ENCODE assay signal across 20 cellular contexts in genomic region chr1:29945426-29945825, GRCh38.
"Had no signal": no experiment of that assay in that cellular context is flagged by ENCODE, and none has a peak within 500 bp of the region (broad histone marks: within the 10 kb centered on the region; RNA-seq: fewer than 3 reads in every experiment).

No MANE protein-coding gene starts in this region.

- H3K27ac ChIP-seq: coronary artery, gastrocnemius medialis, heart right ventricle, left ventricle myocardium inferior, lower lobe of right lung, neutrophil, spleen, tibial artery, upper lobe of left lung, uterus had no signal

- H3K4me1 ChIP-seq: gastrocnemius medialis, heart right ventricle, left ventricle myocardium inferior, lower lobe of right lung, spleen, tibial artery, upper lobe of left lung, uterus had no signal

- ATAC-seq: gastrocnemius medialis; heart right ventricle; sciatic nerve; stimulated activated memory B cell treated with anti-CD40 and anti-IgM and Interleukin-4, amounts not matched to agents 10 μg/mL and 1 μg/mL and 100 μg/mL, for 72 hours had no signal

- H3K36me3 ChIP-seq: gastrocnemius medialis, heart right ventricle, left ventricle myocardium inferior, lower lobe of right lung, neutrophil, spleen, tibial artery, upper lobe of left lung, uterus had no signal

- H3K9me3 ChIP-seq: gastrocnemius medialis, heart right ventricle, left ventricle myocardium inferior, lower lobe of right lung, neutrophil, spleen, tibial artery, uterus had no signal

- H3K27me3 ChIP-seq: gastrocnemius medialis, upper lobe of left lung, uterus had no signal

- H3K4me3 ChIP-seq: coronary artery, gastrocnemius medialis, heart right ventricle, left ventricle myocardium inferior, lower lobe of right lung, spleen, tibial artery, upper lobe of left lung, uterus had no signal

- DNase-seq: effector CD8-positive, alpha-beta T cell; gastrocnemius medialis; heart right ventricle; hypothalamus; islet precursor cell; left ventricle myocardium inferior; lower lobe of right lung; mesenchymal stem cell; naive B cell; spleen; stimulated activated CD4-positive, alpha-beta T cell treated with anti-CD3 and anti-CD28 coated beads, Interleukin-15, amount 100 ng/mL, for 24 hours; stimulated activated CD4-positive, alpha-beta T cell treated with anti-CD3 and anti-CD28 coated beads, Interleukin-1b, Interleukin-23, amount 100 ng/mL, for 48 hours; stimulated activated CD4-positive, alpha-beta T cell treated with anti-CD3 and anti-CD28 coated beads, Interleukin-4, amount 100 ng/mL, for 24 hours; tibial artery; uterus had no signal
